In the genomic region with DNA sequence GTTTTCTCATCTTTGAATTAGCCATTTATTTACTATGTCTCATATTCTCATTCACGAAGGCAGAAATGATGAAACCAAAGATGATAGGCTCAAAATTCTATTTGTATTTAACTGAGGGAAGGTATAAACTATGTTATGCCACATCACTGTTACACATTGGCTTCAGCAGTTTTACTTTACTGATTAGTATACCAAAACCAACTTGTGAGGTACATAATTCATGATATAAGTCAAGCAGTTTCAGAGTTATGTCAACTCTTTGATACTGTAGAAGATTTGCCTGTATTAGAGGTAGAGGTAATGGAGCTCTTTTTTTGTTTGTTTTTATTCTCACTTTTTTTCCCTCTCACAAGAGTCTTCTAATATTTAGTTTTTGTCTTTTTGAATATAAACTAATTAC, we compare ENCODE assay signal across 12 cellular contexts. TPM values are rescaled to one million over a fixed set of nuclear protein-coding genes. Genes with fewer than 3 reads are reported as not detected.
"Had no signal": no experiment of that assay in that cellular context is flagged by ENCODE, and none has a peak within 500 bp of the region (broad histone marks: within the 10 kb centered on the region; RNA-seq: fewer than 3 reads in every experiment).

No MANE protein-coding gene starts in this region.

- H3K4me3 ChIP-seq: GM23248, GM23338, HAP-1 had no signal

- H3K4me1 Mint-ChIP-seq: GM23338, H9 had no signal

- H3K27ac Mint-ChIP-seq: GM23338, H9, HFFc6 had no signal

- H3K4me3 Mint-ChIP-seq: GM23338, H9, HFFc6 had no signal

- FAIRE-seq: H1, H54 had no signal

- H3K27ac ChIP-seq: GM23248 had no signal

- DNase-seq: GM23248, GOT3, H7, H9, HCEC 1CT, HFFc6 had no signal

- ATAC-seq: GM23338, HCT116 had no signal

- H3K4me1 ChIP-seq: HAP-1 had no signal

- H3K4me2 ChIP-seq: GM23338 had no signal

- H3K9me3 Mint-ChIP-seq: GM23338, H9, HFFc6 had no signal

- H3K9me3 ChIP-seq: HAP-1 had no signal

RNA-seq across cellular contexts. Expression of a gene that starts 26.4 kb away (rescaled TPM):
- total RNA-seq: GM23248, GM23338, H1, H4, H7, H9, HFFc6 had no signal
- polyA plus RNA-seq: GM23248, GM23338, H1 had no signal
